In the genomic region with DNA sequence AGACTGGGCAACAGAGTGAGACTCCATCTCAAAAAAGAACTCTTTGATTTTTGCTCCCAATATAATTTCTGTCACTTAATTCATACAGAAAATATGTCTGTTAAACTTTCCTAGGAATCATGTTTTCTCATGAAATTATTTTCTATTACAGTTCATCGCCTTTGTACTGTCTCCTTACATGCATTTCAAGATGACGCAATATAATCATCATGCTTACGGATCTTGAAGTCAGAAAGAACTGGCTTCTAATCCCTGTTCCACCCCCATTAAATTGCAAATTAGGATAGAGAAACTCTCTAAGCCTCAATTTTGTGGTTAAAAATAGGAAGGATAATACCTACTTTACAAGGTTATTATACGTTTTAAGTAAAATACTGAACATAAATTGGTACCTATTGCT, we compare ENCODE assay signal across 28 cellular contexts.
"Had no signal": no experiment of that assay in that cellular context is flagged by ENCODE, and none has a peak within 500 bp of the region (broad histone marks: within the 10 kb centered on the region; RNA-seq: fewer than 3 reads in every experiment).

No MANE protein-coding gene starts in this region.

- H3K27me3 ChIP-seq: dorsolateral prefrontal cortex, esophagus squamous epithelium, gastrocnemius medialis, left lung had no signal

- FAIRE-seq: colon, endometrium, islet of Langerhans, keratinocyte had no signal

- H3K36me3 ChIP-seq: esophagus squamous epithelium, gastrocnemius medialis, heart right ventricle, left lung, lower lobe of right lung had no signal

- H3K27ac ChIP-seq: coronary artery, dorsolateral prefrontal cortex, epithelial cell of prostate, esophagus squamous epithelium, gastrocnemius medialis, heart right ventricle, left lung, lower lobe of right lung had no signal

- H3K4me3 ChIP-seq: coronary artery, dorsolateral prefrontal cortex, esophagus squamous epithelium, gastrocnemius medialis, heart right ventricle, left lung, lower lobe of right lung, mucosa of descending colon had no signal

- ATAC-seq: effector memory CD8-positive, alpha-beta T cell; esophagus mucosa; gastrocnemius medialis; heart right ventricle; left cardiac atrium; left lung; left ventricle myocardium superior; lower lobe of right lung; mucosa of descending colon had no signal

- H3K9me3 ChIP-seq: esophagus squamous epithelium, gastrocnemius medialis, heart right ventricle, left lung, lower lobe of right lung, mucosa of descending colon had no signal

- DNase-seq: dermis blood vessel endothelial cell; dorsolateral prefrontal cortex; effector CD8-positive, alpha-beta T cell; effector memory CD8-positive, alpha-beta T cell; endodermal cell; erythroblast; esophagus squamous epithelium; foreskin fibroblast; foreskin melanocyte; gastrocnemius medialis; glutamatergic neuron; head of caudate nucleus; heart right ventricle; hippocampal formation; left cardiac atrium; left lung; left ventricle myocardium superior; lower lobe of right lung; mesenchymal stem cell; mucosa of descending colon; naive B cell had no signal

- H3K4me1 ChIP-seq: esophagus squamous epithelium, gastrocnemius medialis, heart right ventricle, left lung, lower lobe of right lung had no signal
